In the genomic region with DNA sequence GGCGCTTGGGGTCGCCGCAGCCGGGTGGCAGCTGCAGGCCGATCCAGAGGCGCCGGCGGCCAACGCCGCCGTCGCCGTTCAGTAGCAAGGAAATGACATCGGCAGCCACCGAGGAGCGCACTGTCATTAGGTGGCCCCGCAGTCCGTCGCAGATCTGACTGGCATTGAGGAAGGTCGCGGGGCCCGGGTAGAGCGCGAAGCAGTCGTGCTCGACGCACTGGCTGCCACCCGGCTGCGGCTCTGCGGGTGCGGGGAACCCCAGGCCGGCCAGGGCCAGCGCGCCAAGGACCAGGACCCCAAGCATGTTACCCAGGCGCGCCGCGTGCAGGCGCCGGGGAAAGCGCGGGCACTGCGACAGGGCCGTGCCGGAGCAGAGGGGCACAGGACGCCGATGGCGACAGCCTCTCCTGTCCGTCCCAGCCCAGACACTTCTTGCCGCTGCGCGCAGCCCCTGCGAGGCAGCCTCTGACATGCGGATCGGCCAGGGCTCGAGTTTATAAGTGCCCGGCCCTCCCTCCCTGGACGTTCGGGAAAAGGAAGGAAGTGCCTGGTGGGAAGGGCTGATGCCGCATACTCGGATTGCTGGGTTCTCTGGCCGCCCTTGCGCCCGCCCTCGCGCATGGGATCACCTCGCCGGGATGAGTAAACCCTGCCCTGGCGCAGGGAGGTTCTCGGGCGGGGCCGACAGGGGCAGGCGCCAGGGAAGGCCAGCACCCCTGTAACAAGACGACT, we compare ENCODE assay signal across 8 cellular contexts. TPM values are rescaled to one million over a fixed set of nuclear protein-coding genes. Genes with fewer than 3 reads are reported as not detected.
DNase-seq lines count a peak whose midpoint lies in the region; ATAC-seq and TF ChIP-seq lines count a peak whose summit lies in the region.

A gene with protein sequence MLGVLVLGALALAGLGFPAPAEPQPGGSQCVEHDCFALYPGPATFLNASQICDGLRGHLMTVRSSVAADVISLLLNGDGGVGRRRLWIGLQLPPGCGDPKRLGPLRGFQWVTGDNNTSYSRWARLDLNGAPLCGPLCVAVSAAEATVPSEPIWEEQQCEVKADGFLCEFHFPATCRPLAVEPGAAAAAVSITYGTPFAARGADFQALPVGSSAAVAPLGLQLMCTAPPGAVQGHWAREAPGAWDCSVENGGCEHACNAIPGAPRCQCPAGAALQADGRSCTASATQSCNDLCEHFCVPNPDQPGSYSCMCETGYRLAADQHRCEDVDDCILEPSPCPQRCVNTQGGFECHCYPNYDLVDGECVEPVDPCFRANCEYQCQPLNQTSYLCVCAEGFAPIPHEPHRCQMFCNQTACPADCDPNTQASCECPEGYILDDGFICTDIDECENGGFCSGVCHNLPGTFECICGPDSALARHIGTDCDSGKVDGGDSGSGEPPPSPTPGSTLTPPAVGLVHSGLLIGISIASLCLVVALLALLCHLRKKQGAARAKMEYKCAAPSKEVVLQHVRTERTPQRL (minus strand): TSS at position 472 of the 732 bp plus-strand sequence. CDS start 168 bp downstream, at position 304.

- WGBS in psoas muscle, 3 donors, result 0 to 1% (median 0%) methylated on average over 64 to 74 of the region's 74 CpGs

- peak within 1 kb of the TSS; percentile 65 for H3K9ac ChIP-seq in adipocyte (ENCODE audit: low read length)

- CTCF ChIA-PET in activated naive CD4-positive, alpha-beta T cell treated with anti-CD3 and anti-CD28 coated beads for 36 hours (lab: Charles Lee), result no interaction called here
- CTCF ChIA-PET in activated naive CD4-positive, alpha-beta T cell treated with anti-CD3 and anti-CD28 coated beads, Interleukin-2, amount 10 ng/mL, durations not matched to agents 7 days and 5 days (lab: Charles Lee), result interaction anchor here (1.4 to 3.1 kb wide), 2 partner anchors 152 to 354 kb away, joined by 3 to 14 read pairs; no protein-coding TSS in a partner anchor

- H3K27ac ChIP-seq in left ventricle myocardium inferior (replicated peaks), result peak within 1 kb of the TSS; percentile 96
- peak within 1 kb of the TSS; percentile 97 for H3K27ac ChIP-seq in psoas muscle

- TF ChIP-seq CTCF in left ventricle myocardium inferior (IDR thresholded peaks at IDR 0.05; ENCODE audit: borderline replicate concordance), result no peak
- TF ChIP-seq CTCF in psoas muscle (IDR thresholded peaks at IDR 0.05), result no peak

- no peaks in the 10 kb centered on the region for H3K27me3 ChIP-seq in adipocyte (replicated peaks; ENCODE audit: control insufficient read depth, insufficient read depth, low read length)
- H3K27me3 ChIP-seq in left ventricle myocardium inferior (ENCODE audit: low read depth), result peaks cover 85% of the 10 kb centered on the region
- H3K27me3 ChIP-seq in psoas muscle (ENCODE audit: insufficient read depth in 3 of 3, low read length in 2 of 3), result no peaks in the 10 kb centered on the region

- no peaks in the 10 kb centered on the region for H3K36me3 ChIP-seq in adipocyte (ENCODE audit: control insufficient read depth, insufficient read depth, low read length, severe bottlenecking)
- H3K36me3 ChIP-seq in left ventricle myocardium inferior, result peaks cover 9% of the 10 kb centered on the region
- H3K36me3 ChIP-seq in psoas muscle (ENCODE audit: insufficient read depth in 1 of 2, low read depth in 1 of 2), result no peaks in the 10 kb centered on the region

- H3K4me1 ChIP-seq in adipocyte (ENCODE audit: control insufficient read depth, insufficient read depth, low read length) (peaks cover 52% of the 10 kb centered on the region), left ventricle myocardium inferior (peaks cover 73% of the 10 kb centered on the region), psoas muscle (peaks cover 18% of the 10 kb centered on the region)

- H3K4me3 ChIP-seq in adipocyte (ENCODE audit: low read length) (peak within 1 kb of the TSS; percentile 80), left ventricle myocardium inferior (peak within 1 kb of the TSS; percentile 80), psoas muscle (peak within 1 kb of the TSS; percentile 75)

- H3K9me3 ChIP-seq in adipocyte (ENCODE audit: control insufficient read depth, low read length) (no peaks in the 10 kb centered on the region), left ventricle myocardium inferior (replicated peaks) (no peaks in the 10 kb centered on the region), psoas muscle (no peaks in the 10 kb centered on the region)

- intact Hi-C loops in activated naive CD4-positive, alpha-beta T cell treated with anti-CD3 and anti-CD28 coated beads for 36 hours (cut with micrococcal nuclease), result no loop called here
- intact Hi-C loops in left ventricle myocardium inferior (cut with micrococcal nuclease) (loop anchor here (10.0 kb wide), 1 partner anchor 185 kb away; no protein-coding TSS in a partner anchor), psoas muscle (cut with DNase I) (loop anchor here (2.0 to 10.0 kb wide), 7 partner anchors 129 to 355 kb away; a partner anchor contains a TSS)

- H3K36me3 Mint-ChIP-seq in activated naive CD4-positive, alpha-beta T cell treated with anti-CD3 and anti-CD28 coated beads for 36 hours (ENCODE audit: low read depth), result no peaks in the 10 kb centered on the region
- H3K36me3 Mint-ChIP-seq in activated naive CD4-positive, alpha-beta T cell treated with anti-CD3 and anti-CD28 coated beads, Interleukin-2, amount 10 ng/mL, durations not matched to agents 7 days and 5 days, result no peaks in the 10 kb centered on the region

- peak; percentile 9 for DNase-seq in activated naive CD4-positive, alpha-beta T cell treated with anti-CD3 and anti-CD28 coated beads for 36 hours
- no peak for DNase-seq in activated naive CD4-positive, alpha-beta T cell treated with anti-CD3 and anti-CD28 coated beads, Interleukin-2, amount 10 ng/mL, durations not matched to agents 7 days and 5 days
- DNase-seq in adipocyte (ENCODE audit: low read depth) (peak; percentile 76), left ventricle myocardium inferior (peak; percentile 86), psoas muscle (peak; percentile 87 to 93), NCI-H524 treated with DMSO at 0.1 percent for 48 hours (lab: John Stamatoyannopoulos, UW) (no peak), germinal center (ENCODE audit: low spot score) (no peak)
- no peak for DNase-seq in activated naive CD4-positive, alpha-beta T cell (lab: John Stamatoyannopoulos, UW)

- H3K4me1 Mint-ChIP-seq in activated naive CD4-positive, alpha-beta T cell treated with anti-CD3 and anti-CD28 coated beads for 36 hours (ENCODE audit: low read depth), result peaks cover 4% of the 10 kb centered on the region
- H3K4me1 Mint-ChIP-seq in activated naive CD4-positive, alpha-beta T cell treated with anti-CD3 and anti-CD28 coated beads, Interleukin-2, amount 10 ng/mL, durations not matched to agents 7 days and 5 days, result no peaks in the 10 kb centered on the region

- no peaks in the 10 kb centered on the region for H3K9me3 Mint-ChIP-seq in activated naive CD4-positive, alpha-beta T cell treated with anti-CD3 and anti-CD28 coated beads for 36 hours
- H3K9me3 Mint-ChIP-seq in activated naive CD4-positive, alpha-beta T cell treated with anti-CD3 and anti-CD28 coated beads, Interleukin-2, amount 10 ng/mL, durations not matched to agents 7 days and 5 days, result no peaks in the 10 kb centered on the region

- peak; percentile 62 to 72 (median 71) for ATAC-seq in psoas muscle

- no peak within 1 kb of the TSS for H3K4me3 Mint-ChIP-seq in activated naive CD4-positive, alpha-beta T cell treated with anti-CD3 and anti-CD28 coated beads for 36 hours
- no peak within 1 kb of the TSS for H3K4me3 Mint-ChIP-seq in activated naive CD4-positive, alpha-beta T cell treated with anti-CD3 and anti-CD28 coated beads, Interleukin-2, amount 10 ng/mL, durations not matched to agents 7 days and 5 days

- H3K27ac Mint-ChIP-seq in activated naive CD4-positive, alpha-beta T cell treated with anti-CD3 and anti-CD28 coated beads for 36 hours, result no peak within 1 kb of the TSS
- H3K27ac Mint-ChIP-seq in activated naive CD4-positive, alpha-beta T cell treated with anti-CD3 and anti-CD28 coated beads, Interleukin-2, amount 10 ng/mL, durations not matched to agents 7 days and 5 days, result no peak within 1 kb of the TSS

- peaks cover 48% of the 10 kb centered on the region for H3K27me3 Mint-ChIP-seq in activated naive CD4-positive, alpha-beta T cell treated with anti-CD3 and anti-CD28 coated beads for 36 hours (ENCODE audit: low read depth)
- peaks cover 74% of the 10 kb centered on the region for H3K27me3 Mint-ChIP-seq in activated naive CD4-positive, alpha-beta T cell treated with anti-CD3 and anti-CD28 coated beads, Interleukin-2, amount 10 ng/mL, durations not matched to agents 7 days and 5 days

RNA-seq across cellular contexts. Expression of the gene that starts here (rescaled TPM):
- total RNA-seq in activated naive CD4-positive, alpha-beta T cell treated with anti-CD3 and anti-CD28 coated beads for 36 hours, result not detected
- total RNA-seq in left ventricle myocardium inferior, result 13.8 TPM
- total RNA-seq in psoas muscle, result 10 to 100 TPM in 3 of 4 donors, 1 to 10 TPM in 1; 6.5 to 75.3 (median 55.2) TPM
- 100 to 1,000 TPM in 1 of 3 donors, 10 to 100 TPM in 2; 10.8 to 604 (median 12.9) TPM for polyA plus RNA-seq in psoas muscle

Comparison
In these comparisons a context has a peak if more than half of its experiments do, and no peak if none do; other contexts are left out.
1. RNA of the gene that starts here (total RNA-seq): 6.5 to 75.3 TPM in psoas muscle and 13.8 TPM in left ventricle myocardium inferior (single experiment); not detected in activated naive CD4-positive, alpha-beta T cell treated with anti-CD3 and anti-CD28 coated beads for 36 hours; every median in the first group is over 4 times any median in the second.
2. Peak in DNase-seq in activated naive CD4-positive, alpha-beta T cell treated with anti-CD3 and anti-CD28 coated beads for 36 hours; RNA of the gene not detected or under 1 TPM.
3. DNase-seq: peak in adipocyte (single experiment), left ventricle myocardium inferior (single experiment) and psoas muscle (2 of 2); none in activated naive CD4-positive, alpha-beta T cell treated with anti-CD3 and anti-CD28 coated beads, Interleukin-2, amount 10 ng/mL, durations not matched to agents 7 days and 5 days (single experiment), NCI-H524 treated with DMSO at 0.1 percent for 48 hours (single experiment), germinal center (single experiment) and activated naive CD4-positive, alpha-beta T cell (0 of 4).
4. Peak in every context shown above with its lines, with median percentiles within 50 percentile points of each other: H3K4me3 ChIP-seq.